8 cellular contexts compared by ENCODE assay signal in genomic region chr1:30816211-30817082, GRCh38. TPM values are rescaled to one million over a fixed set of nuclear protein-coding genes. Genes with fewer than 3 reads are reported as not detected.
A peak's percentile ranks its signal among the peaks of the same experiment; 100 is the strongest.
DNase-seq lines count a peak whose midpoint lies in the region; ATAC-seq and TF ChIP-seq lines count a peak whose summit lies in the region.

No MANE protein-coding gene starts in this region.

- CTCF ChIA-PET in HEK293 (lab: Yijun Ruan, JAX): interaction anchor here (1.1 to 2.0 kb wide), 2 partner anchors 15 to 34 kb away, joined by 3 to 10 read pairs; no protein-coding TSS in a partner anchor

- no peak overlapping the region for H3K4me3 ChIP-seq in HEK293 (ENCODE audit: low read depth, low read length)

- no peak for ATAC-seq in HG03378 (IDR thresholded peaks at IDR 0.05; ENCODE audit: unreplicated experiment)
- no peak for ATAC-seq in GM21786 (IDR thresholded peaks at IDR 0.05; ENCODE audit: unreplicated experiment)
- ATAC-seq in GM18861 (IDR thresholded peaks at IDR 0.05; ENCODE audit: unreplicated experiment): no peak

- DNase-seq in SW480 (ENCODE audit: low spot score) (peak; percentile 39), glutamatergic neuron (peak; percentile 89), progenitor cell of endocrine pancreas (ENCODE audit: low spot score, unreplicated experiment) (peak; percentile 42), NOMO-1 treated with DMSO at 0.1 percent for 48 hours (lab: John Stamatoyannopoulos, UW; ENCODE audit: unreplicated experiment) (no peak)

- H3K4me3 Mint-ChIP-seq in glutamatergic neuron (ENCODE audit: unreplicated experiment) (peak overlapping the region; percentile 79), progenitor cell of endocrine pancreas (ENCODE audit: low read depth) (no peak overlapping the region)

- 0 out of 2 replicates have a peak, but pooled peaks cover 4% of the 10 kb centered on the region for H3K4me1 ChIP-seq in HEK293 (ENCODE audit: control insufficient read depth, insufficient read depth, low read length)

- H3K4me1 Mint-ChIP-seq in glutamatergic neuron (ENCODE audit: low read depth, unreplicated experiment) (peaks cover 30% of the 10 kb centered on the region), progenitor cell of endocrine pancreas (ENCODE audit: low read depth) (no peaks in the 10 kb centered on the region)

- H3K36me3 Mint-ChIP-seq in glutamatergic neuron (ENCODE audit: unreplicated experiment): no peaks in the 10 kb centered on the region
- H3K36me3 Mint-ChIP-seq in progenitor cell of endocrine pancreas (ENCODE audit: insufficient read depth): no peaks in the 10 kb centered on the region

- H3K27ac Mint-ChIP-seq in glutamatergic neuron (ENCODE audit: unreplicated experiment) (peak overlapping the region; percentile 86), progenitor cell of endocrine pancreas (no peak overlapping the region)

- peaks cover 5% of the 10 kb centered on the region for H3K27me3 Mint-ChIP-seq in glutamatergic neuron (ENCODE audit: unreplicated experiment)
- H3K27me3 Mint-ChIP-seq in progenitor cell of endocrine pancreas: peaks cover 40% of the 10 kb centered on the region

- no peak overlapping the region for H3K27ac ChIP-seq in HEK293 (ENCODE audit: extremely low read depth, low read depth, low read length)

- H3K36me3 ChIP-seq in HEK293 (ENCODE audit: control insufficient read depth in 2 of 2, insufficient read depth in 1 of 2, low read length in 2 of 2): no peaks in the 10 kb centered on the region

- H3K9me3 Mint-ChIP-seq in glutamatergic neuron (ENCODE audit: unreplicated experiment) (no peaks in the 10 kb centered on the region), progenitor cell of endocrine pancreas (ENCODE audit: low read depth) (no peaks in the 10 kb centered on the region)

- POLR2A ChIA-PET in HEK293 (lab: Yijun Ruan, JAX): interaction anchor here (0.7 to 1.0 kb wide), 3 partner anchors 8 to 31 kb away, joined by 3 to 8 read pairs (median 4); no protein-coding TSS in a partner anchor

- no peak for TF ChIP-seq CTCF in HEK293 (tag by site-specific recombination; IDR thresholded peaks at IDR 0.05)
- TF ChIP-seq CTCF in glutamatergic neuron (IDR thresholded peaks at IDR 0.05; ENCODE audit: partially characterized antibody, unreplicated experiment): no peak
- no peak for TF ChIP-seq CTCF in progenitor cell of endocrine pancreas (IDR thresholded peaks at IDR 0.05; ENCODE audit: unreplicated experiment)

- no peaks in the 10 kb centered on the region for H3K9me3 ChIP-seq in HEK293 (ENCODE audit: control insufficient read depth, insufficient read depth, low read depth, low read length)

TF ChIP-seq in HEK293, 187 proteins besides CTCF, POLR2A, EP300 and RAD21 (continues in another document):
- no peak for TF ChIP-seq ZNF350 (tag by site-specific recombination; IDR thresholded peaks at IDR 0.05)
- TF ChIP-seq, protein P1, sequence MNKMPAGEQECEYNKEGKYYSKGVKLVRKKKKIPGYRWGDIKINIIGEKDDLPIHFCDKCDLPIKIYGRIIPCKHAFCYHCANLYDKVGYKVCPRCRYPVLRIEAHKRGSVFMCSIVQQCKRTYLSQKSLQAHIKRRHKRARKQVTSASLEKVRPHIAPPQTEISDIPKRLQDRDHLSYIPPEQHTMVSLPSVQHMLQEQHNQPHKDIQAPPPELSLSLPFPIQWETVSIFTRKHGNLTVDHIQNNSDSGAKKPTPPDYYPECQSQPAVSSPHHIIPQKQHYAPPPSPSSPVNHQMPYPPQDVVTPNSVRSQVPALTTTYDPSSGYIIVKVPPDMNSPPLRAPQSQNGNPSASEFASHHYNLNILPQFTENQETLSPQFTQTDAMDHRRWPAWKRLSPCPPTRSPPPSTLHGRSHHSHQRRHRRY (tag by site-specific recombination; IDR thresholded peaks at IDR 0.05): no peak
- no peak for TF ChIP-seq ZNF658 (tag by site-specific recombination; IDR thresholded peaks at IDR 0.05)
- TF ChIP-seq ZNF585B (tag by site-specific recombination; IDR thresholded peaks at IDR 0.05): no peak
- no peak for TF ChIP-seq ZNF433 (tag by site-specific recombination; IDR thresholded peaks at IDR 0.05; ENCODE audit: low read depth)
- TF ChIP-seq, protein P2, sequence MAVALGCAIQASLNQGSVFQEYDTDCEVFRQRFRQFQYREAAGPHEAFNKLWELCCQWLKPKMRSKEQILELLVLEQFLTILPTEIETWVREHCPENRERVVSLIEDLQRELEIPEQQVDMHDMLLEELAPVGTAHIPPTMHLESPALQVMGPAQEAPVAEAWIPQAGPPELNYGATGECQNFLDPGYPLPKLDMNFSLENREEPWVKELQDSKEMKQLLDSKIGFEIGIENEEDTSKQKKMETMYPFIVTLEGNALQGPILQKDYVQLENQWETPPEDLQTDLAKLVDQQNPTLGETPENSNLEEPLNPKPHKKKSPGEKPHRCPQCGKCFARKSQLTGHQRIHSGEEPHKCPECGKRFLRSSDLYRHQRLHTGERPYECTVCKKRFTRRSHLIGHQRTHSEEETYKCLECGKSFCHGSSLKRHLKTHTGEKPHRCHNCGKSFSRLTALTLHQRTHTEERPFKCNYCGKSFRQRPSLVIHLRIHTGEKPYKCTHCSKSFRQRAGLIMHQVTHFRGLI (tag by site-specific recombination; IDR thresholded peaks at IDR 0.05): no peak
- no peak for TF ChIP-seq ZNF571 (tag by site-specific recombination; IDR thresholded peaks at IDR 0.05)
- no peak for TF ChIP-seq ZNF629 (tag by site-specific recombination; IDR thresholded peaks at IDR 0.05)
- TF ChIP-seq, protein P3, sequence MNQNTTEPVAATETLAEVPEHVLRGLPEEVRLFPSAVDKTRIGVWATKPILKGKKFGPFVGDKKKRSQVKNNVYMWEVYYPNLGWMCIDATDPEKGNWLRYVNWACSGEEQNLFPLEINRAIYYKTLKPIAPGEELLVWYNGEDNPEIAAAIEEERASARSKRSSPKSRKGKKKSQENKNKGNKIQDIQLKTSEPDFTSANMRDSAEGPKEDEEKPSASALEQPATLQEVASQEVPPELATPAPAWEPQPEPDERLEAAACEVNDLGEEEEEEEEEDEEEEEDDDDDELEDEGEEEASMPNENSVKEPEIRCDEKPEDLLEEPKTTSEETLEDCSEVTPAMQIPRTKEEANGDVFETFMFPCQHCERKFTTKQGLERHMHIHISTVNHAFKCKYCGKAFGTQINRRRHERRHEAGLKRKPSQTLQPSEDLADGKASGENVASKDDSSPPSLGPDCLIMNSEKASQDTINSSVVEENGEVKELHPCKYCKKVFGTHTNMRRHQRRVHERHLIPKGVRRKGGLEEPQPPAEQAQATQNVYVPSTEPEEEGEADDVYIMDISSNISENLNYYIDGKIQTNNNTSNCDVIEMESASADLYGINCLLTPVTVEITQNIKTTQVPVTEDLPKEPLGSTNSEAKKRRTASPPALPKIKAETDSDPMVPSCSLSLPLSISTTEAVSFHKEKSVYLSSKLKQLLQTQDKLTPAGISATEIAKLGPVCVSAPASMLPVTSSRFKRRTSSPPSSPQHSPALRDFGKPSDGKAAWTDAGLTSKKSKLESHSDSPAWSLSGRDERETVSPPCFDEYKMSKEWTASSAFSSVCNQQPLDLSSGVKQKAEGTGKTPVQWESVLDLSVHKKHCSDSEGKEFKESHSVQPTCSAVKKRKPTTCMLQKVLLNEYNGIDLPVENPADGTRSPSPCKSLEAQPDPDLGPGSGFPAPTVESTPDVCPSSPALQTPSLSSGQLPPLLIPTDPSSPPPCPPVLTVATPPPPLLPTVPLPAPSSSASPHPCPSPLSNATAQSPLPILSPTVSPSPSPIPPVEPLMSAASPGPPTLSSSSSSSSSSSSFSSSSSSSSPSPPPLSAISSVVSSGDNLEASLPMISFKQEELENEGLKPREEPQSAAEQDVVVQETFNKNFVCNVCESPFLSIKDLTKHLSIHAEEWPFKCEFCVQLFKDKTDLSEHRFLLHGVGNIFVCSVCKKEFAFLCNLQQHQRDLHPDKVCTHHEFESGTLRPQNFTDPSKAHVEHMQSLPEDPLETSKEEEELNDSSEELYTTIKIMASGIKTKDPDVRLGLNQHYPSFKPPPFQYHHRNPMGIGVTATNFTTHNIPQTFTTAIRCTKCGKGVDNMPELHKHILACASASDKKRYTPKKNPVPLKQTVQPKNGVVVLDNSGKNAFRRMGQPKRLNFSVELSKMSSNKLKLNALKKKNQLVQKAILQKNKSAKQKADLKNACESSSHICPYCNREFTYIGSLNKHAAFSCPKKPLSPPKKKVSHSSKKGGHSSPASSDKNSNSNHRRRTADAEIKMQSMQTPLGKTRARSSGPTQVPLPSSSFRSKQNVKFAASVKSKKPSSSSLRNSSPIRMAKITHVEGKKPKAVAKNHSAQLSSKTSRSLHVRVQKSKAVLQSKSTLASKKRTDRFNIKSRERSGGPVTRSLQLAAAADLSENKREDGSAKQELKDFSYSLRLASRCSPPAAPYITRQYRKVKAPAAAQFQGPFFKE (tag by site-specific recombination; IDR thresholded peaks at IDR 0.05; ENCODE audit: borderline replicate concordance): no peak
- no peak for TF ChIP-seq HOXD13 (CRISPR knock-in tag; IDR thresholded peaks at IDR 0.05; ENCODE audit: borderline replicate concordance)
- peak; percentile 47; the same call in 1 of the 2 replicates for TF ChIP-seq ZNF341 (tag by site-specific recombination; IDR thresholded peaks at IDR 0.05; ENCODE audit: low read depth)
- TF ChIP-seq GLIS2 (tag by site-specific recombination; IDR thresholded peaks at IDR 0.05): 0 out of 2 replicates have a peak, but pooled peaks have one; percentile 27
- peak; percentile 32; the same call in 1 of the 2 replicates for TF ChIP-seq EGR2 (tag by site-specific recombination; IDR thresholded peaks at IDR 0.05; ENCODE audit: low read depth)
- TF ChIP-seq ZNF654 (tag by site-specific recombination; IDR thresholded peaks at IDR 0.05; ENCODE audit: low read depth): no peak
- TF ChIP-seq SP2 (tag by site-specific recombination; IDR thresholded peaks at IDR 0.05): no peak
- peak; percentile 95 for TF ChIP-seq MYNN (tag by site-specific recombination; IDR thresholded peaks at IDR 0.05; ENCODE audit: borderline replicate concordance)
- TF ChIP-seq ZIC2 (tag by site-specific recombination; IDR thresholded peaks at IDR 0.05): peak; percentile 81

RNA-seq across cellular contexts. Expression of gene LAPTM5, which starts 58.9 kb away (rescaled TPM):
- total RNA-seq in glutamatergic neuron (ENCODE audit: unreplicated experiment) (0.56 TPM), progenitor cell of endocrine pancreas (0.20 TPM in 1 of 2 replicates, not detected in the other)
